20 cellular contexts compared by ENCODE assay signal in the genomic region with DNA sequence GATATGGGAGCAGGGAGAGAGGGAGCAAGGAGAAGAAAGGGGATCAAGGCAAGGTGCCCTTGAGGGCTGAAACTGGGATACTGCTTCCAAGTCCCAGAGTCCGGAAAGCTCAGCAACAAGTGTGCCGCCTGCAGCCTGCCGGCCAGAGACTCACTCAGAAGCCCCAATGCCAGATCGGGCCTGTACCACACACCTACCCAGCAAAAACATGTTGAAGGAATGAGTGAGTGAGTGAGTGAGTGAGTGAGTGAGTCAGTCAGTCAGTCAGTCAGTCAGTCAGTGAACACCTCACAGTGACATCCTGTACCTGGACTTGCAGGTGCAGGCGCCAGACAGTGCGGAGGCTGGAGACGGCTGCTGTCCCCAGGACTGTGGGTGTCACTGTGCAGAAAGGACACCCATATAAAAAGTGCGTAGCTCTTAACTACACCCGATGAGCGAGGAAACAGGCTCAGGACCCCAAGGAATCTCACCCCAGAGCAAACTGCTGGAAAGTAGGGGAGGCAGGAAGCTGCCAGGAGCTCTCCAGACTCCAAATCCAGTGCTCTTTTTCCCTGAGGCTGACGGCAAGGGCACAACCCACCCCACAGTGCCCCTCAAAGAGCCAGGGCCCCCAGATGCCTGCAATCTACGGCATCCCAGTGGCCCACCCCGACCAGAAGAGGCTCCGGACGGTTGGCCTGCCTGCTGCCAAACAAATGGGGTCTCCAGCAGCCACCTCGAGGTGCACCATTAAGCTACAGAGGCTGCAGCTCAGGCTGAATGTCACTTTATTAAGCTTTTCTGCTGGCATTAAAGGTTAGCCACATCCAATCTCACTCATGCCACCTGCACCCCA.
"Had no signal": no experiment of that assay in that cellular context is flagged by ENCODE, and none has a peak within 500 bp of the region (broad histone marks: within the 10 kb centered on the region; RNA-seq: fewer than 3 reads in every experiment).

No MANE protein-coding gene starts in this region.

- H3K4me1 ChIP-seq: adrenal gland, ascending aorta, heart left ventricle, psoas muscle, right atrium auricular region, thyroid gland had no signal

- H3K9me3 ChIP-seq: adrenal gland, ascending aorta, ovary, psoas muscle, right atrium auricular region, thyroid gland had no signal

- DNase-seq: activated CD4-positive, alpha-beta memory T cell treated with anti-CD3 and anti-CD28 coated beads for 36 hours; activated CD4-positive, alpha-beta T cell treated with anti-CD3 and anti-CD28 coated beads for 48 hours; activated gamma-delta T cell treated with Interleukin-2 at 50 U/mL for 16 hours; adrenal gland; central memory CD4-positive, alpha-beta T cell; naive thymus-derived CD4-positive, alpha-beta T cell; ovary; stimulated activated CD4-positive, alpha-beta T cell treated with anti-CD3 and anti-CD28 coated beads, Interleukin-1b, Interleukin-23, amount 100 ng/mL, for 48 hours; substantia nigra; T1000; thyroid gland had no signal

- H3K27me3 ChIP-seq: ascending aorta, ovary, right atrium auricular region, thyroid gland had no signal

- H3K4me3 ChIP-seq: adrenal gland, ascending aorta, heart left ventricle, lung, ovary, psoas muscle, right atrium auricular region, thyroid gland had no signal

- H3K4me3 Mint-ChIP-seq: activated CD4-positive, alpha-beta memory T cell treated with anti-CD3 and anti-CD28 coated beads for 36 hours; activated naive CD4-positive, alpha-beta T cell treated with anti-CD3 and anti-CD28 coated beads, Interleukin-2, amount 50 U/mL, for 24 hours; naive thymus-derived CD4-positive, alpha-beta T cell; stimulated activated naive CD8-positive, alpha-beta T cell treated with anti-CD3 and anti-CD28 coated beads, Interleukin-15, Interleukin-2, amounts not matched to agents 100 ng/mL and 50 ng/mL, for 24 hours; T-helper 1 cell treated with Interleukin-12 subunit alpha and Interleukin-12 subunit beta and Interleukin-4 antibody, amounts not matched to agents 30 μg/mL and 1 μg/mL, for 36 hours had no signal

- H3K36me3 Mint-ChIP-seq: activated CD4-positive, alpha-beta memory T cell treated with anti-CD3 and anti-CD28 coated beads for 36 hours; activated naive CD4-positive, alpha-beta T cell treated with anti-CD3 and anti-CD28 coated beads, Interleukin-2, amount 50 U/mL, for 24 hours; naive thymus-derived CD4-positive, alpha-beta T cell had no signal

- H3K27ac ChIP-seq: adrenal gland, ascending aorta, epithelial cell of prostate, heart left ventricle, ovary, psoas muscle, right atrium auricular region, thyroid gland had no signal

- H3K4me1 Mint-ChIP-seq: activated naive CD4-positive, alpha-beta T cell treated with anti-CD3 and anti-CD28 coated beads, Interleukin-2, amount 50 U/mL, for 24 hours; naive thymus-derived CD4-positive, alpha-beta T cell had no signal

- H3K27ac Mint-ChIP-seq: activated CD4-positive, alpha-beta memory T cell treated with anti-CD3 and anti-CD28 coated beads for 36 hours; activated naive CD4-positive, alpha-beta T cell treated with anti-CD3 and anti-CD28 coated beads, Interleukin-2, amount 50 U/mL, for 24 hours; naive thymus-derived CD4-positive, alpha-beta T cell; stimulated activated naive CD8-positive, alpha-beta T cell treated with anti-CD3 and anti-CD28 coated beads, Interleukin-15, Interleukin-2, amounts not matched to agents 100 ng/mL and 50 ng/mL, for 24 hours; T-helper 1 cell treated with Interleukin-12 subunit alpha and Interleukin-12 subunit beta and Interleukin-4 antibody, amounts not matched to agents 30 μg/mL and 1 μg/mL, for 36 hours had no signal

- ATAC-seq: heart left ventricle; naive thymus-derived CD4-positive, alpha-beta T cell; psoas muscle had no signal

- H3K9me3 Mint-ChIP-seq: activated CD4-positive, alpha-beta memory T cell treated with anti-CD3 and anti-CD28 coated beads for 36 hours; activated naive CD4-positive, alpha-beta T cell treated with anti-CD3 and anti-CD28 coated beads, Interleukin-2, amount 50 U/mL, for 24 hours; stimulated activated naive CD8-positive, alpha-beta T cell treated with anti-CD3 and anti-CD28 coated beads, Interleukin-15, Interleukin-2, amounts not matched to agents 100 ng/mL and 50 ng/mL, for 24 hours; T-helper 1 cell treated with Interleukin-12 subunit alpha and Interleukin-12 subunit beta and Interleukin-4 antibody, amounts not matched to agents 30 μg/mL and 1 μg/mL, for 36 hours had no signal

- H3K36me3 ChIP-seq: adrenal gland, ascending aorta, heart left ventricle, ovary, right atrium auricular region, thyroid gland had no signal
